ENCODE assay signal across 15 cellular contexts in genomic region chr3:13524979-13525669, GRCh38. TPM values are rescaled to one million over a fixed set of nuclear protein-coding genes. Genes with fewer than 3 reads are reported as not detected.
DNase-seq lines count a peak whose midpoint lies in the region; ATAC-seq, FAIRE-seq and TF ChIP-seq lines count a peak whose summit lies in the region.
"Had no signal": no experiment of that assay in that cellular context is flagged by ENCODE, and none has a peak within 500 bp of the region (broad histone marks: within the 10 kb centered on the region; RNA-seq: fewer than 3 reads in every experiment).

No MANE protein-coding gene starts in this region.

- whole genome bisulfite sequencing in SK-N-SH (ENCODE audit: low lambda C conversion rate) = 71% methylated on average over 10 of the region's 10 CpGs
- 79 to 85% (median 85%) methylated on average over 10 of the region's 10 CpGs for WGBS in stomach, 5 donors

- TF ChIP-seq CTCF in SK-N-SH (IDR thresholded peaks at IDR 0.05) = no peak
- no peak for TF ChIP-seq CTCF in stomach (IDR thresholded peaks at IDR 0.05)
- TF ChIP-seq CTCF in brain microvascular endothelial cell (IDR thresholded peaks at IDR 0.05; ENCODE audit: low read depth, low read length, missing control alignments) = no peak

- no peak overlapping the region for H3K4me2 ChIP-seq in SK-N-SH

- no peaks in the 10 kb centered on the region for H3K27me3 ChIP-seq in SK-N-SH (ENCODE audit: insufficient read depth)
- H3K27me3 ChIP-seq in stomach = peaks cover 0 to 11% (median 0%) of the 10 kb centered on the region in 3 donors
- H3K27me3 ChIP-seq in brain microvascular endothelial cell (replicated peaks) = no peaks in the 10 kb centered on the region
- H3K27me3 ChIP-seq: BE2C, MG63 had no signal

- no peak for TF ChIP-seq POLR2A in stomach (IDR thresholded peaks at IDR 0.05)

- no peak overlapping the region for H3K4me3 ChIP-seq in SK-N-SH (ENCODE audit: low read depth in 2 of 2, low read length in 1 of 2)
- H3K4me3 ChIP-seq in stomach = no peak overlapping the region
- no peak overlapping the region for H3K4me3 ChIP-seq in brain microvascular endothelial cell (ENCODE audit: low read depth, low read length)
- H3K4me3 ChIP-seq: MG63, psoas muscle had no signal

- H3K27ac ChIP-seq in SK-N-SH (ENCODE audit: low read depth in 2 of 2, low read length in 1 of 2) (peak overlapping the region in 1 of 2 experiments; percentile 56; a peak in 1 of 4 replicates), stomach (no peak overlapping the region), brain microvascular endothelial cell (no peak overlapping the region)
- H3K27ac ChIP-seq: psoas muscle had no signal

- POLR2A ChIA-PET in SK-N-SH (lab: Yijun Ruan, JAX) = interaction anchor here (0.8 to 1.4 kb wide), 2 partner anchors 9 to 39 kb away, joined by 3 to 4 read pairs; no protein-coding TSS in a partner anchor

- H3K4me1 ChIP-seq in SK-N-SH (ENCODE audit: control insufficient read depth in 1 of 2, insufficient read depth in 2 of 2, low read depth in 1 of 2, low read length in 1 of 2) = peaks cover 0 to 21% of the 10 kb centered on the region in 2 experiments; a peak in 3 of 4 replicates
- H3K4me1 ChIP-seq in stomach = peaks cover 0 to 6% (median 0%) of the 10 kb centered on the region in 4 donors
- H3K4me1 ChIP-seq: BE2C, psoas muscle had no signal

- no peak for TF ChIP-seq RAD21 in SK-N-SH (IDR thresholded peaks at IDR 0.05; ENCODE audit: low read length)

- in situ Hi-C loops in brain microvascular endothelial cell (cut with HindIII; ENCODE audit: low pct_ligation_motif_present, low sequenced_read_pairs) = loop anchor here (25.0 kb wide), 1 partner anchor 112 kb away; no protein-coding TSS in a partner anchor

- no peaks in the 10 kb centered on the region for H4K20me1 ChIP-seq in SK-N-SH (ENCODE audit: insufficient read depth)

- no peak for DNase-seq in SK-N-SH
- DNase-seq in fibroblast of peridontal ligament (ENCODE audit: extremely low read depth) = peak; percentile 87
- peak; percentile 28 for DNase-seq in posterior vena cava (ENCODE audit: low spot score)
- DNase-seq in stimulated activated CD4-positive, alpha-beta T cell treated with anti-CD3 and anti-CD28 coated beads, Interleukin-4, amount 100 ng/mL, for 24 hours = no peak
- no peak for DNase-seq in stomach
- no peak for DNase-seq in brain microvascular endothelial cell
- DNase-seq: activated CD4-positive, alpha-beta memory T cell treated with anti-CD3 and anti-CD28 coated beads, Interleukin-2, amount 10 ng/mL, durations not matched to agents 7 days and 5 days; BE2C; MG63; naive thymus-derived CD4-positive, alpha-beta T cell; NCI-H2081 treated with DMSO at 0.1 percent for 48 hours had no signal

- H3K9me3 ChIP-seq in SK-N-SH = no peaks in the 10 kb centered on the region
- H3K9me3 ChIP-seq in stomach = no peaks in the 10 kb centered on the region
- H3K9me3 ChIP-seq: BE2C, MG63, psoas muscle had no signal

- H3F3A ChIP-seq in SK-N-SH (replicated peaks; ENCODE audit: insufficient read depth) = no peaks in the 10 kb centered on the region

- H3K79me2 ChIP-seq in SK-N-SH (ENCODE audit: insufficient read depth) = no peaks in the 10 kb centered on the region

- H3K36me3 ChIP-seq in SK-N-SH (replicated peaks in 1 of 2; ENCODE audit: control insufficient read depth in 1 of 2, insufficient read depth in 2 of 2, low read length in 1 of 2) (no peaks in the 10 kb centered on the region), stomach (no peaks in the 10 kb centered on the region), brain microvascular endothelial cell (replicated peaks) (no peaks in the 10 kb centered on the region)
- H3K36me3 ChIP-seq: BE2C, MG63 had no signal

- TF ChIP-seq EP300 in SK-N-SH (IDR thresholded peaks at IDR 0.05; ENCODE audit: borderline replicate concordance in 1 of 2, low read depth in 1 of 2, low read length in 1 of 2) = 0 out of 4 replicates have a peak, but pooled peaks of 1 of the 2 experiments have one; percentile 7
- no peak for TF ChIP-seq EP300 in stomach (IDR thresholded peaks at IDR 0.05)

- no peak overlapping the region for H3K9ac ChIP-seq in SK-N-SH

- 0 out of 2 replicates have a peak overlapping the region, but pooled peaks have one; percentile 78 for H2AFZ ChIP-seq in SK-N-SH (ENCODE audit: low read depth)

- intact Hi-C loops in posterior vena cava (cut with DNase I) = no loop called here
- intact Hi-C loops in stomach (cut with DNase I; ENCODE audit: low total_unique reads) = no loop called here

- FAIRE-seq in G401.6 (lab: Jason Lieb, UNC) = peak; percentile 23
- FAIRE-seq: colon had no signal

- H3K9me2 ChIP-seq in SK-N-SH = no peaks in the 10 kb centered on the region

- CTCF ChIA-PET in SK-N-SH (lab: Yijun Ruan, JAX) = interaction anchor here (0.7 to 1.8 kb wide), 7 partner anchors 8 to 432 kb away, joined by 3 to 12 read pairs (median 3); no protein-coding TSS in a partner anchor

- ATAC-seq in HG03135 (IDR thresholded peaks at IDR 0.05; ENCODE audit: unreplicated experiment) = no peak
- ATAC-seq: naive thymus-derived CD4-positive, alpha-beta T cell had no signal

TF ChIP-seq in SK-N-SH, 30 proteins besides CTCF, POLR2A, EP300 and RAD21:
- TF ChIP-seq TCF12 (IDR thresholded peaks at IDR 0.05) (peak; percentile 57; the same call in 1 of the 2 replicates), USF2 (IDR thresholded peaks at IDR 0.05; ENCODE audit: borderline replicate concordance, low read depth, low read length) (no peak)
TF ChIP-seq in SK-N-SH: peak in this region for 1.

RNA-seq across cellular contexts. Expression of gene FBLN2, which starts 23.8 kb away (rescaled TPM):
- 4.8 and 5.2 TPM in 2 replicates for polyA plus RNA-seq in SK-N-SH (2012; rRNA removed)
- polyA plus RNA-seq in SK-N-SH (2012; cell fraction: cytosol; rRNA removed) = 1.5 and 2.6 TPM in 2 replicates
- 4.4 and 5.2 TPM in 2 replicates for polyA plus RNA-seq in SK-N-SH (2012; cell fraction: nucleus; rRNA removed)
- total RNA-seq in posterior vena cava = 100 to 1,000 TPM; 283 to 585 TPM
- total RNA-seq in stomach = 100 to 1,000 TPM in 1 of 5 donors, 10 to 100 TPM in 3, 1 to 10 TPM in 1; 8.0 to 143 (median 17.1) TPM
- 1 to 10 TPM; 1.8 to 4.0 (median 2.8) TPM for polyA plus RNA-seq in stomach
- total RNA-seq: activated CD4-positive, alpha-beta memory T cell treated with anti-CD3 and anti-CD28 coated beads, Interleukin-2, amount 10 ng/mL, durations not matched to agents 7 days and 5 days had no signal
- polyA plus RNA-seq: naive thymus-derived CD4-positive, alpha-beta T cell had no signal

RNA-seq across cellular contexts. Expression of gene HDAC11, which starts 45.0 kb away (rescaled TPM):
- polyA plus RNA-seq in SK-N-SH (2012; rRNA removed) (13.9 and 17.5 TPM in 2 replicates), stomach (10 to 100 TPM; 15.4 to 16.6 (median 16.3) TPM)
- polyA plus RNA-seq in SK-N-SH (2012; cell fraction: cytosol; rRNA removed) = 7.3 and 11.6 TPM in 2 replicates
- 12.8 and 15.7 TPM in 2 replicates for polyA plus RNA-seq in SK-N-SH (2012; cell fraction: nucleus; rRNA removed)
- total RNA-seq in posterior vena cava (10 to 100 TPM; 12.9 to 15.3 TPM), stomach (10 to 100 TPM in 2 of 5 donors, 1 to 10 TPM in 2, not detected in 1; 4.9 to 16.2 (median 12.4) TPM)

Comparison
In these comparisons a context has a peak if more than half of its experiments do, and no peak if none do; other contexts are left out.
1. DNase-seq: peak in fibroblast of peridontal ligament (single experiment) and posterior vena cava (single experiment); none in SK-N-SH (single experiment), stimulated activated CD4-positive, alpha-beta T cell treated with anti-CD3 and anti-CD28 coated beads, Interleukin-4, amount 100 ng/mL, for 24 hours (single experiment), stomach (single experiment) and brain microvascular endothelial cell (single experiment).